ENCODE assay signal across 8 cellular contexts in genomic region chr5:181261320-181262085, GRCh38. TPM values are rescaled to one million over a fixed set of nuclear protein-coding genes. Genes with fewer than 3 reads are reported as not detected.
A peak's percentile ranks its signal among the peaks of the same experiment; 100 is the strongest.
DNase-seq lines count a peak whose midpoint lies in the region; ATAC-seq and TF ChIP-seq lines count a peak whose summit lies in the region.

No MANE protein-coding gene starts in this region.

- intact Hi-C loops in naive thymus-derived CD4-positive, alpha-beta T cell (cut with micrococcal nuclease): loop anchor here (1.0 to 10.0 kb wide), 13 partner anchors 17 to 1639 kb away; partner anchors contain the start of genes TRIM41 (in 2 of the 2), CNOT6 (in 1 of the 2), HNRNPH1 (in 1 of the 2) and RACK1 (in 1 of the 2)

- peaks cover 28 to 54% (median 48%) of the 10 kb centered on the region in 7 donors for H3K4me1 Mint-ChIP-seq in naive thymus-derived CD4-positive, alpha-beta T cell
- H3K4me1 Mint-ChIP-seq in stimulated activated naive CD8-positive, alpha-beta T cell treated with anti-CD3 and anti-CD28 coated beads, Interleukin-15, amount 100 ng/mL, for 72 hours: peaks cover 45% of the 10 kb centered on the region

- CTCF ChIA-PET in naive thymus-derived CD4-positive, alpha-beta T cell (lab: Charles Lee): interaction anchor here (0.8 to 2.7 kb wide), 7 partner anchors 10 to 77 kb away, joined by 3 to 16 read pairs (median 7); partner anchors contain the start of gene RACK1

- peak; percentile 58 for ATAC-seq in GM19452 (IDR thresholded peaks at IDR 0.05; ENCODE audit: unreplicated experiment)
- peak; percentile 71 for ATAC-seq in naive thymus-derived CD4-positive, alpha-beta T cell
- peak; percentile 67 for ATAC-seq in stimulated activated naive CD8-positive, alpha-beta T cell treated with anti-CD3 and anti-CD28 coated beads, Interleukin-15, amount 100 ng/mL, for 72 hours

- H3K9me3 ChIP-seq in naive thymus-derived CD4-positive, alpha-beta T cell (ENCODE audit: control insufficient read depth in 2 of 3, low read length in 3 of 3): no peaks in the 10 kb centered on the region

- H3K27me3 ChIP-seq in naive thymus-derived CD4-positive, alpha-beta T cell (ENCODE audit: control insufficient read depth in 2 of 2, insufficient read depth in 2 of 2, low read length in 2 of 2): no peaks in the 10 kb centered on the region

- peak overlapping the region; percentile 95 to 99 (median 98) for H3K27ac Mint-ChIP-seq in naive thymus-derived CD4-positive, alpha-beta T cell
- H3K27ac Mint-ChIP-seq in stimulated activated naive CD8-positive, alpha-beta T cell treated with anti-CD3 and anti-CD28 coated beads, Interleukin-15, amount 100 ng/mL, for 72 hours: peak overlapping the region; percentile 94 to 97

- H3K9me3 Mint-ChIP-seq in naive thymus-derived CD4-positive, alpha-beta T cell: no peaks in the 10 kb centered on the region
- H3K9me3 Mint-ChIP-seq in stimulated activated naive CD8-positive, alpha-beta T cell treated with anti-CD3 and anti-CD28 coated beads, Interleukin-15, amount 100 ng/mL, for 72 hours: no peaks in the 10 kb centered on the region

- H3K27me3 Mint-ChIP-seq in naive thymus-derived CD4-positive, alpha-beta T cell: no peaks in the 10 kb centered on the region
- no peaks in the 10 kb centered on the region for H3K27me3 Mint-ChIP-seq in stimulated activated naive CD8-positive, alpha-beta T cell treated with anti-CD3 and anti-CD28 coated beads, Interleukin-15, amount 100 ng/mL, for 72 hours

- H3K4me3 Mint-ChIP-seq in naive thymus-derived CD4-positive, alpha-beta T cell: peak overlapping the region; percentile 94 to 100 (median 98)
- H3K4me3 Mint-ChIP-seq in stimulated activated naive CD8-positive, alpha-beta T cell treated with anti-CD3 and anti-CD28 coated beads, Interleukin-15, amount 100 ng/mL, for 72 hours: peak overlapping the region; percentile 97 to 99

- TF ChIP-seq POLR2A in erythroblast (IDR thresholded peaks at IDR 0.05; ENCODE audit: low read length): peak; percentile 60

- H3K4me1 ChIP-seq in naive thymus-derived CD4-positive, alpha-beta T cell (ENCODE audit: control insufficient read depth in 2 of 2, insufficient read depth in 2 of 2, low read length in 2 of 2): peaks cover 31 to 33% of the 10 kb centered on the region in 2 donors

- POLR2A ChIA-PET in naive thymus-derived CD4-positive, alpha-beta T cell (lab: Charles Lee): interaction anchor here (0.7 to 12.9 kb wide), 24 partner anchors 15 to 594 kb away, joined by 3 to 305 read pairs (median 5); partner anchors contain the start of genes MGAT1, RACK1, TRIM41 and TRIM7

- H3K4me3 ChIP-seq in naive thymus-derived CD4-positive, alpha-beta T cell (ENCODE audit: low read length): peak overlapping the region; percentile 93

- peak overlapping the region; percentile 97 for H3K27ac ChIP-seq in naive thymus-derived CD4-positive, alpha-beta T cell (ENCODE audit: low read depth, low read length)

- H3K36me3 Mint-ChIP-seq in naive thymus-derived CD4-positive, alpha-beta T cell: peaks cover 0 to 30% (median 16%) of the 10 kb centered on the region in 5 donors

- peaks cover 0 to 27% (median 0%) of the 10 kb centered on the region in 3 experiments for H3K36me3 ChIP-seq in naive thymus-derived CD4-positive, alpha-beta T cell (ENCODE audit: control insufficient read depth in 2 of 3, insufficient read depth in 3 of 3, low read length in 3 of 3)

- peak; percentile 81 for DNase-seq in AG20443 (ENCODE audit: low spot score)
- DNase-seq in HK-2 (ENCODE audit: unreplicated experiment): peak; percentile 64
- peak; percentile 92 for DNase-seq in activated CD8-positive, alpha-beta memory T cell treated with anti-CD3 and anti-CD28 coated beads for 24 hours
- DNase-seq in erythroblast (lab: John Stamatoyannopoulos, UW): no peak
- peak; percentile 69 to 86 (median 82) for DNase-seq in naive thymus-derived CD4-positive, alpha-beta T cell
- peak; percentile 78 to 80 for DNase-seq in stimulated activated naive CD8-positive, alpha-beta T cell treated with anti-CD3 and anti-CD28 coated beads, Interleukin-15, amount 100 ng/mL, for 72 hours
- no peak for DNase-seq in COLO668 (lab: John Stamatoyannopoulos, UW; ENCODE audit: unreplicated experiment)

RNA-seq across cellular contexts. Expression of gene TRIM52, which starts 0.6 kb away (rescaled TPM):
- total RNA-seq in naive thymus-derived CD4-positive, alpha-beta T cell: 10 to 100 TPM; 31.4 to 71.6 (median 35.7) TPM
- polyA plus RNA-seq in naive thymus-derived CD4-positive, alpha-beta T cell: 10 to 100 TPM; 39.2 to 50.5 TPM

RNA-seq across cellular contexts. Expression of gene RACK1, which starts 17.8 kb away (rescaled TPM):
- 1,000 to 10,000 TPM; 1,703 to 2,739 (median 2,322) TPM for total RNA-seq in naive thymus-derived CD4-positive, alpha-beta T cell
- polyA plus RNA-seq in naive thymus-derived CD4-positive, alpha-beta T cell: 1,000 to 10,000 TPM; 2,748 to 2,829 TPM

RNA-seq across cellular contexts. Expression of gene TRIM41, which starts 38.4 kb away (rescaled TPM):
- total RNA-seq in naive thymus-derived CD4-positive, alpha-beta T cell: 10 to 100 TPM; 27.3 to 36.5 (median 32.6) TPM
- 1 to 10 TPM in 1 of 2 donors, under 1 TPM in 1; 0.72 to 1.1 TPM for polyA plus RNA-seq in naive thymus-derived CD4-positive, alpha-beta T cell

RNA-seq across cellular contexts. Expression of gene TRIM7, which starts 56.5 kb away (rescaled TPM):
- total RNA-seq in naive thymus-derived CD4-positive, alpha-beta T cell: 1 to 10 TPM; 1.1 to 6.1 (median 3.6) TPM
- polyA plus RNA-seq in naive thymus-derived CD4-positive, alpha-beta T cell: under 1 TPM in 1 of 2 donors, not detected in 1; 0.28 TPM

Comparison
In these comparisons a context has a peak if more than half of its experiments do, and no peak if none do; other contexts are left out.
1. DNase-seq: peak in AG20443 (single experiment), HK-2 (single experiment), activated CD8-positive, alpha-beta memory T cell treated with anti-CD3 and anti-CD28 coated beads for 24 hours (single experiment), naive thymus-derived CD4-positive, alpha-beta T cell (9 of 9) and stimulated activated naive CD8-positive, alpha-beta T cell treated with anti-CD3 and anti-CD28 coated beads, Interleukin-15, amount 100 ng/mL, for 72 hours (2 of 2); none in erythroblast (0 of 2) and COLO668 (single experiment).
2. Peak in every context shown above with its lines, with median percentiles within 50 percentile points of each other: ATAC-seq.